Comparison of ENCODE assay signal across 1 cellular context in the genomic region with DNA sequence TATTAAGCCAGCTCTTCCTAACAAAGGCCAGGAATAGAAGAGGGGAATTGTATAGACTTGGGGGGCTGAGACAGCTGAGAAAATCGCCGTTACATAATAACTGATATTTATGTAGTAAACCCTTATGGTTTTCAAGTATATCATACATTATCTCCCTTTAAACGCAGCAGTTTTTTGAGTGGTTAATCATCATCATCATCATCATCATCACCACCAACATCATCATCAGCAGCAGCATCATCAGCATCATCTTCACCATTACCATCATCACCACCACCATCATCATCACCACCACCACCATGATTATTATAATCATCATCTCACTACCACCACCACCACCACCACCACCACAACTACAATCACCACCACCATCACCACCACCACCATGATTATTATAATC.
TF ChIP-seq lines count a peak whose summit lies in the region.

No MANE protein-coding gene starts in this region.

TF ChIP-seq in IMR-90, 13 proteins besides CTCF, POLR2A, EP300 and RAD21:
- no peak for TF ChIP-seq CEBPB (IDR thresholded peaks at IDR 0.05; ENCODE audit: low read depth, low read length)
- TF ChIP-seq ELK1 (IDR thresholded peaks at IDR 0.05; ENCODE audit: borderline replicate concordance, low read depth, low read length), result no peak
- TF ChIP-seq CHD1 (IDR thresholded peaks at IDR 0.05; ENCODE audit: low read depth, low read length), result no peak
- no peak for TF ChIP-seq FOS (IDR thresholded peaks at IDR 0.05; ENCODE audit: low read depth, low read length)
- TF ChIP-seq SMC3 (IDR thresholded peaks at IDR 0.05; ENCODE audit: low read depth, low read length), result no peak
- TF ChIP-seq RFX5 (IDR thresholded peaks at IDR 0.05; ENCODE audit: low read depth, low read length), result no peak
- no peak for TF ChIP-seq BHLHE40 (IDR thresholded peaks at IDR 0.05; ENCODE audit: low read depth, low read length)
- no peak for TF ChIP-seq USF2 (IDR thresholded peaks at IDR 0.05; ENCODE audit: low read depth, low read length)
- no peak for TF ChIP-seq RCOR1 (IDR thresholded peaks at IDR 0.05; ENCODE audit: insufficient replicate concordance, low read length)
- no peak for TF ChIP-seq NFE2L2 (IDR thresholded peaks at IDR 0.05; ENCODE audit: low read depth, low read length)
- TF ChIP-seq MAZ (IDR thresholded peaks at IDR 0.05; ENCODE audit: borderline replicate concordance, low read depth, low read length), result no peak
- no peak for TF ChIP-seq MXI1 (IDR thresholded peaks at IDR 0.05; ENCODE audit: borderline replicate concordance, low read depth, low read length)
- no peak for TF ChIP-seq MAFK (IDR thresholded peaks at IDR 0.05; ENCODE audit: low read depth, low read length)
